In genomic region chr4:18405054-18405453, GRCh38 we compare ENCODE assay signal across 20 cellular contexts.
"Had no signal": no experiment of that assay in that cellular context is flagged by ENCODE, and none has a peak within 500 bp of the region (broad histone marks: within the 10 kb centered on the region; RNA-seq: fewer than 3 reads in every experiment).

No MANE protein-coding gene starts in this region.

- H3K27me3 ChIP-seq: esophagus squamous epithelium, gastroesophageal sphincter, neutrophil, right atrium auricular region, sigmoid colon, stomach, transverse colon had no signal

- H3K36me3 ChIP-seq: esophagus squamous epithelium, gastroesophageal sphincter, neutrophil, right atrium auricular region, sigmoid colon, stomach, thoracic aorta, transverse colon had no signal

- H3K27ac ChIP-seq: esophagus squamous epithelium, gastroesophageal sphincter, neutrophil, right atrium auricular region, sigmoid colon, skin epidermis, stomach, thoracic aorta, transverse colon had no signal

- DNase-seq: esophagus squamous epithelium; foreskin fibroblast; glutamatergic neuron; islet precursor cell; mammary epithelial cell; naive thymus-derived CD4-positive, alpha-beta T cell; nephron progenitor cell; posterior cingulate gyrus; sigmoid colon; stimulated activated CD4-positive, alpha-beta T cell treated with anti-CD3 and anti-CD28 coated beads, Interleukin-2, amount 100 ng/mL, for 24 hours; stimulated activated naive CD4-positive, alpha-beta T cell; stomach; substantia nigra; transverse colon had no signal

- H3K9me3 ChIP-seq: esophagus squamous epithelium, gastroesophageal sphincter, neutrophil, right atrium auricular region, sigmoid colon, stomach, thoracic aorta, transverse colon had no signal

- ATAC-seq: gastroesophageal sphincter; left lobe of liver; naive thymus-derived CD4-positive, alpha-beta T cell had no signal

- H3K4me3 ChIP-seq: esophagus squamous epithelium, gastroesophageal sphincter, right atrium auricular region, sigmoid colon, skin epidermis, stomach, thoracic aorta, transverse colon had no signal
